ENCODE assay signal across 1 cellular context in the genomic region with DNA sequence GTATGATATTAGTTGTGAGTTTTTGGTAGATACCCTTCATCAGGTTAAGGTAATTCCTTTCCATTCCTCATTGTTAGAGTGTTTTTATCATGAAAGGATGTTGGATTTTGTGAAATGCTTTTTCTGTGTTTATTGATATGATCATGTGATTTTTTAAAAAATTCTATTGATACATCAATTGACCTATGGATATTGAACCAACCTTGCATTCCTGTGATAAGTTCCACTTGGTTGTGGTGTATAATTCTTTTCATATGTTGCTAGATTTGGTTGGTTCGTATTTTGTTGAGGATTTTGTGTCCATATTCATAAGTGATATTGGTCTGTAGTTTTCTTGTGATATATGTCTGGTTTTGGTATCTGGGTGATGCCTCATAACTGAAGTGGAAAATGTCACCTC.
TF ChIP-seq lines count a peak whose summit lies in the region.

No MANE protein-coding gene starts in this region.

TF ChIP-seq in K562, 482 proteins besides CTCF, POLR2A, EP300 and RAD21:
- TF ChIP-seq KDM2B (CRISPR knock-in tag; IDR thresholded peaks at IDR 0.05) (no peak), CBX5 (IDR thresholded peaks at IDR 0.05; ENCODE audit: borderline replicate concordance, low read depth) (peak; percentile 78; the same call in 1 of the 2 replicates), ZNF79 (CRISPR knock-in tag; IDR thresholded peaks at IDR 0.05; ENCODE audit: low read depth) (no peak), ZNF324 (CRISPR knock-in tag; IDR thresholded peaks at IDR 0.05) (peak; percentile 100), ETV1 (tag; conservative IDR thresholded peaks at IDR 0.05; ENCODE audit: low read depth) (no peak), CBX3 (IDR thresholded peaks at IDR 0.05; ENCODE audit: borderline replicate concordance in 1 of 2, low read length in 2 of 2) (peak in 1 of 2 experiments; percentile 74; a peak in 1 of 3 replicates), NRF1 (conservative IDR thresholded peaks at IDR 0.05 in 1 of 2, IDR thresholded peaks at IDR 0.05 in 1 of 2) (no peak), ZNF232 (CRISPR knock-in tag; IDR thresholded peaks at IDR 0.05) (no peak), HNRNPK (IDR thresholded peaks at IDR 0.05; ENCODE audit: low read depth, low read length, poor library complexity, severe bottlenecking) (no peak), ETV5 (CRISPR knock-in tag; IDR thresholded peaks at IDR 0.05; ENCODE audit: low read depth) (no peak), TFE3 (CRISPR knock-in tag; IDR thresholded peaks at IDR 0.05) (peak; percentile 38), HDAC6 (IDR thresholded peaks at IDR 0.05; ENCODE audit: low read depth, low read length) (no peak), TRIM28 (IDR thresholded peaks at IDR 0.05) (peak; percentile 79), RFX7 (CRISPR knock-in tag; IDR thresholded peaks at IDR 0.05) (no peak), THAP7 (CRISPR knock-in tag; IDR thresholded peaks at IDR 0.05) (no peak), DNMT1 (IDR thresholded peaks at IDR 0.05) (no peak), ARNT (IDR thresholded peaks at IDR 0.05) (no peak), ZNF384 (IDR thresholded peaks at IDR 0.05; ENCODE audit: low read depth, low read length) (no peak), HIVEP1 (CRISPR knock-in tag; IDR thresholded peaks at IDR 0.05) (no peak), HSF4 (CRISPR knock-in tag; IDR thresholded peaks at IDR 0.05; ENCODE audit: borderline replicate concordance) (no peak), E2F3 (CRISPR knock-in tag; IDR thresholded peaks at IDR 0.05) (no peak)
- TF ChIP-seq, protein P1, sequence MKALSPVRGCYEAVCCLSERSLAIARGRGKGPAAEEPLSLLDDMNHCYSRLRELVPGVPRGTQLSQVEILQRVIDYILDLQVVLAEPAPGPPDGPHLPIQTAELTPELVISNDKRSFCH (CRISPR knock-in tag; IDR thresholded peaks at IDR 0.05), result no peak
- TF ChIP-seq, protein P1 (tag; IDR thresholded peaks at IDR 0.05), result no peak
- TF ChIP-seq, protein P2, sequence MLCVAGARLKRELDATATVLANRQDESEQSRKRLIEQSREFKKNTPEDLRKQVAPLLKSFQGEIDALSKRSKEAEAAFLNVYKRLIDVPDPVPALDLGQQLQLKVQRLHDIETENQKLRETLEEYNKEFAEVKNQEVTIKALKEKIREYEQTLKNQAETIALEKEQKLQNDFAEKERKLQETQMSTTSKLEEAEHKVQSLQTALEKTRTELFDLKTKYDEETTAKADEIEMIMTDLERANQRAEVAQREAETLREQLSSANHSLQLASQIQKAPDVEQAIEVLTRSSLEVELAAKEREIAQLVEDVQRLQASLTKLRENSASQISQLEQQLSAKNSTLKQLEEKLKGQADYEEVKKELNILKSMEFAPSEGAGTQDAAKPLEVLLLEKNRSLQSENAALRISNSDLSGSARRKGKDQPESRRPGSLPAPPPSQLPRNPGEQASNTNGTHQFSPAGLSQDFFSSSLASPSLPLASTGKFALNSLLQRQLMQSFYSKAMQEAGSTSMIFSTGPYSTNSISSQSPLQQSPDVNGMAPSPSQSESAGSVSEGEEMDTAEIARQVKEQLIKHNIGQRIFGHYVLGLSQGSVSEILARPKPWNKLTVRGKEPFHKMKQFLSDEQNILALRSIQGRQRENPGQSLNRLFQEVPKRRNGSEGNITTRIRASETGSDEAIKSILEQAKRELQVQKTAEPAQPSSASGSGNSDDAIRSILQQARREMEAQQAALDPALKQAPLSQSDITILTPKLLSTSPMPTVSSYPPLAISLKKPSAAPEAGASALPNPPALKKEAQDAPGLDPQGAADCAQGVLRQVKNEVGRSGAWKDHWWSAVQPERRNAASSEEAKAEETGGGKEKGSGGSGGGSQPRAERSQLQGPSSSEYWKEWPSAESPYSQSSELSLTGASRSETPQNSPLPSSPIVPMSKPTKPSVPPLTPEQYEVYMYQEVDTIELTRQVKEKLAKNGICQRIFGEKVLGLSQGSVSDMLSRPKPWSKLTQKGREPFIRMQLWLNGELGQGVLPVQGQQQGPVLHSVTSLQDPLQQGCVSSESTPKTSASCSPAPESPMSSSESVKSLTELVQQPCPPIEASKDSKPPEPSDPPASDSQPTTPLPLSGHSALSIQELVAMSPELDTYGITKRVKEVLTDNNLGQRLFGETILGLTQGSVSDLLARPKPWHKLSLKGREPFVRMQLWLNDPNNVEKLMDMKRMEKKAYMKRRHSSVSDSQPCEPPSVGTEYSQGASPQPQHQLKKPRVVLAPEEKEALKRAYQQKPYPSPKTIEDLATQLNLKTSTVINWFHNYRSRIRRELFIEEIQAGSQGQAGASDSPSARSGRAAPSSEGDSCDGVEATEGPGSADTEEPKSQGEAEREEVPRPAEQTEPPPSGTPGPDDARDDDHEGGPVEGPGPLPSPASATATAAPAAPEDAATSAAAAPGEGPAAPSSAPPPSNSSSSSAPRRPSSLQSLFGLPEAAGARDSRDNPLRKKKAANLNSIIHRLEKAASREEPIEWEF (CRISPR knock-in tag; IDR thresholded peaks at IDR 0.05), result peak; percentile 94
- TF ChIP-seq, protein P3, sequence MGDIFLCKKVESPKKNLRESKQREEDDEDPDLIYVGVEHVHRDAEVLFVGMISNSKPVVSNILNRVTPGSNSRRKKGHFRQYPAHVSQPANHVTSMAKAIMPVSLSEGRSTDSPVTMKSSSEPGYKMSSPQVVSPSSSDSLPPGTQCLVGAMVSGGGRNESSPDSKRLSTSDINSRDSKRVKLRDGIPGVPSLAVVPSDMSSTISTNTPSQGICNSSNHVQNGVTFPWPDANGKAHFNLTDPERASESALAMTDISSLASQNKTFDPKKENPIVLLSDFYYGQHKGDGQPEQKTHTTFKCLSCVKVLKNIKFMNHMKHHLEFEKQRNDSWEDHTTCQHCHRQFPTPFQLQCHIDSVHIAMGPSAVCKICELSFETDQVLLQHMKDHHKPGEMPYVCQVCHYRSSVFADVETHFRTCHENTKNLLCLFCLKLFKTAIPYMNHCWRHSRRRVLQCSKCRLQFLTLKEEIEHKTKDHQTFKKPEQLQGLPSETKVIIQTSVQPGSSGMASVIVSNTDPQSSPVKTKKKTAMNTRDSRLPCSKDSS (IDR thresholded peaks at IDR 0.05; ENCODE audit: low read depth, partially characterized antibody), result peak; percentile 30
